ENCODE assay signal across 13 cellular contexts in genomic region chr1:55696181-55696580, GRCh38.
DNase-seq lines count a peak whose midpoint lies in the region; ATAC-seq and TF ChIP-seq lines count a peak whose summit lies in the region.
"Had no signal": no experiment of that assay in that cellular context is flagged by ENCODE, and none has a peak within 500 bp of the region (broad histone marks: within the 10 kb centered on the region; RNA-seq: fewer than 3 reads in every experiment).

No MANE protein-coding gene starts in this region.

- H3K4me3 ChIP-seq in fibroblast of lung (replicated peaks in 1 of 4; ENCODE audit: control extremely low read depth in 1 of 4, insufficient read depth in 1 of 4, low read depth in 3 of 4, low read length in 4 of 4): no peak overlapping the region
- no peak overlapping the region for H3K4me3 ChIP-seq in osteoblast (ENCODE audit: insufficient read depth, low read length)

- H3K4me2 ChIP-seq in fibroblast of lung (ENCODE audit: extremely low read depth, insufficient read depth, low read length) (no peak overlapping the region), osteoblast (ENCODE audit: insufficient read depth, low read length) (peak overlapping the region; percentile 29)

- no peaks in the 10 kb centered on the region for H3K36me3 ChIP-seq in fibroblast of lung (ENCODE audit: control insufficient read depth, insufficient read depth, low read length)
- no peaks in the 10 kb centered on the region for H3K36me3 ChIP-seq in osteoblast (ENCODE audit: insufficient read depth, low read length)

- no peak for TF ChIP-seq CTCF in fibroblast of lung (conservative IDR thresholded peaks at IDR 0.05 in 1 of 2, IDR thresholded peaks at IDR 0.05 in 1 of 2; ENCODE audit: low read depth in 1 of 2, low read length in 2 of 2)
- no peak for TF ChIP-seq CTCF in osteoblast (IDR thresholded peaks at IDR 0.05; ENCODE audit: extremely low read depth, low read depth, low read length)

- no peak overlapping the region for H2AFZ ChIP-seq in fibroblast of lung (ENCODE audit: low read length)
- no peak overlapping the region for H2AFZ ChIP-seq in osteoblast (ENCODE audit: low read length)

- H3K4me1 ChIP-seq in fibroblast of lung (ENCODE audit: control insufficient read depth, extremely low read depth, insufficient read depth, low read length) (peaks cover 26% of the 10 kb centered on the region), osteoblast (ENCODE audit: insufficient read depth, low read length) (peaks cover 50% of the 10 kb centered on the region)

- peak; percentile 88 for DNase-seq in AG20443 (ENCODE audit: low spot score)
- peak; percentile 93 for DNase-seq in RPMI7951 (ENCODE audit: low read depth)
- DNase-seq in fibroblast of lung (ENCODE audit: low read depth in 2 of 2): peak; percentile 83 to 97
- peak; percentile 86 for DNase-seq in osteoblast (ENCODE audit: insufficient read length, low spot score, missing footprints)
- no peak for DNase-seq in UCSD-AML1 (lab: John Stamatoyannopoulos, UW; ENCODE audit: unreplicated experiment)
- no peak for DNase-seq in KG1 (lab: John Stamatoyannopoulos, UW)
- DNase-seq in stimulated activated CD4-positive, alpha-beta T cell treated with anti-CD3 and anti-CD28 coated beads, Interleukin-2, amount 100 ng/mL, for 48 hours: no peak
- DNase-seq: anterior cingulate cortex, C1 segment of cervical spinal cord, hypothalamus, NCI-H2171 treated with DMSO at 0.1 percent for 48 hours, SIG-M5 had no signal

- peak overlapping the region; percentile 9 for H3K9ac ChIP-seq in fibroblast of lung (ENCODE audit: insufficient read depth, low read length)

- H3K9me3 ChIP-seq in fibroblast of lung (ENCODE audit: control insufficient read depth, insufficient read depth, low read depth, low read length) (no peaks in the 10 kb centered on the region), osteoblast (ENCODE audit: low read depth, low read length) (no peaks in the 10 kb centered on the region)

- H3K79me2 ChIP-seq in fibroblast of lung (ENCODE audit: control insufficient read depth, insufficient read depth, low read length) (no peaks in the 10 kb centered on the region), osteoblast (ENCODE audit: insufficient read depth, low read length) (no peaks in the 10 kb centered on the region)

- ATAC-seq in HG03439 (IDR thresholded peaks at IDR 0.05; ENCODE audit: unreplicated experiment): no peak

- no peaks in the 10 kb centered on the region for H4K20me1 ChIP-seq in fibroblast of lung (ENCODE audit: control insufficient read depth, extremely low read depth, insufficient read depth, low read length)
- no peaks in the 10 kb centered on the region for H4K20me1 ChIP-seq in osteoblast (ENCODE audit: insufficient read depth, low read length)

- H3K27ac ChIP-seq in fibroblast of lung (ENCODE audit: insufficient read depth, low read length) (peak overlapping the region; percentile 88), osteoblast (ENCODE audit: low read depth, low read length) (peak overlapping the region; percentile 95)

- no peaks in the 10 kb centered on the region for H3K27me3 ChIP-seq in fibroblast of lung (ENCODE audit: control insufficient read depth, insufficient read depth, low read length)
- no peaks in the 10 kb centered on the region for H3K27me3 ChIP-seq in osteoblast (ENCODE audit: insufficient read depth, low read length)

Comparison
In these comparisons a context has a peak if more than half of its experiments do, and no peak if none do; other contexts are left out.
1. DNase-seq: peak in AG20443 (single experiment), RPMI7951 (single experiment), fibroblast of lung (2 of 2) and osteoblast (single experiment); none in UCSD-AML1 (single experiment), KG1 (single experiment) and stimulated activated CD4-positive, alpha-beta T cell treated with anti-CD3 and anti-CD28 coated beads, Interleukin-2, amount 100 ng/mL, for 48 hours (0 of 2).